21 cellular contexts compared by ENCODE assay signal in the genomic region with DNA sequence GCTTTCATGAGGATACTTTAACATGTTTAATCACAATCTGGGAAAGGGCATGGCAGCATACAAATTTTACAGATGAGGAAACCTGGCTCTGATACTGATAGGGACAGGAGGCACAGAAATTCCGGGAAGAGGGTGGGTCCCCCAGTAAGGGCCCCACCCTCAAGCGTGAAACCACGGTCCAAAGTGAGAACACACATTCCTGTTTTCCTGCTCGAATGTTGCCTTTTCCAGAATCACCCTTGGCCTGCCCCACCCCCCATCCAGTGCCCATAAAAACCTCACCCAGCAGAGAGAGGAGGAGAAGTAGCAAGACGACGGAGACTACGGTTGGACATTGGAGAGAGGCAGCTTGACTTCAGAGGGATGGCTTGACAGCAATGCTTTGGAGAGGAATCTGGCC.
"Had no signal": no experiment of that assay in that cellular context is flagged by ENCODE, and none has a peak within 500 bp of the region (broad histone marks: within the 10 kb centered on the region; RNA-seq: fewer than 3 reads in every experiment).

No MANE protein-coding gene starts in this region.

- H3K9ac ChIP-seq: SK-N-SH had no signal

- H3K9me3 ChIP-seq: SK-N-SH had no signal

- ATAC-seq: HepG2 had no signal

- DNase-seq: IMR-90, Karpas-422, KG1, MM.1S, NCI-H1048, NCI-H1105, NCI-H1417, NCI-H146, NCI-H1694 treated with DMSO at 0.1 percent for 48 hours, NCI-H1930, NCI-H2081, NCI-H2107, NCI-H2227 treated with DMSO at 0.1 percent for 48 hours, NCI-H524, NCI-H526 treated with DMSO at 0.1 percent for 48 hours, NCI-H748 treated with DMSO at 0.1 percent for 48 hours, RPMI8226, SHP77, SK-N-SH, T-helper 1 cell had no signal
